ENCODE assay signal across 7 cellular contexts in genomic region chr3:197454014-197454413, GRCh38.
DNase-seq lines count a peak whose midpoint lies in the region; ATAC-seq and TF ChIP-seq lines count a peak whose summit lies in the region.

No MANE protein-coding gene starts in this region.

- H3K36me3 Mint-ChIP-seq in activated CD8-positive, alpha-beta T cell treated with anti-CD3 and anti-CD28 coated beads for 36 hours (ENCODE audit: low read depth) = no peaks in the 10 kb centered on the region

- H3F3A ChIP-seq in GM23248 (ENCODE audit: insufficient read depth) = peaks cover 6% of the 10 kb centered on the region; the same call in 1 of the 2 replicates

- H3K4me3 Mint-ChIP-seq in activated CD8-positive, alpha-beta T cell treated with anti-CD3 and anti-CD28 coated beads for 36 hours = no peak overlapping the region

- H3K4me2 ChIP-seq in GM23248 (ENCODE audit: unreplicated experiment) = no peak overlapping the region

- no peak overlapping the region for H2AFZ ChIP-seq in GM23248

- ATAC-seq in activated CD8-positive, alpha-beta T cell treated with anti-CD3 and anti-CD28 coated beads for 36 hours = peak; percentile 58
- ATAC-seq in mucosa of descending colon (peak; percentile 38), HG02571 (IDR thresholded peaks at IDR 0.05; ENCODE audit: unreplicated experiment) (no peak)

- POLR2A ChIA-PET in activated CD8-positive, alpha-beta T cell treated with anti-CD3 and anti-CD28 coated beads for 36 hours (lab: Charles Lee) = no interaction called here

- whole genome bisulfite sequencing in GM23248 (ENCODE audit: low coverage in 1 of 2, low lambda C conversion rate in 2 of 2, missing lambda C conversion rate in 2 of 2), 2 experiments = 61 to 70% methylated on average over 3 of the region's 3 CpGs
- WGBS in tibial nerve, 2 donors = 52 to 58% methylated on average over 3 of the region's 3 CpGs

- peaks cover 6% of the 10 kb centered on the region for H3K27me3 Mint-ChIP-seq in activated CD8-positive, alpha-beta T cell treated with anti-CD3 and anti-CD28 coated beads for 36 hours

- CTCF ChIA-PET in activated CD8-positive, alpha-beta T cell treated with anti-CD3 and anti-CD28 coated beads for 36 hours (lab: Charles Lee) = interaction anchor here (0.8 to 6.5 kb wide), 7 partner anchors 9 to 230 kb away, joined by 3 to 55 read pairs (median 6); no protein-coding TSS in a partner anchor

- H3K27ac ChIP-seq in GM23248 (no peak overlapping the region), coronary artery (no peak overlapping the region), tibial nerve (no peak overlapping the region)

- H3K79me2 ChIP-seq in GM23248 (ENCODE audit: insufficient read depth) = no peaks in the 10 kb centered on the region

- intact Hi-C loops in activated CD8-positive, alpha-beta T cell treated with anti-CD3 and anti-CD28 coated beads for 36 hours (cut with micrococcal nuclease) = loop anchor here (10.0 kb wide), 1 partner anchor 199 kb away; no protein-coding TSS in a partner anchor
- intact Hi-C loops in mucosa of descending colon (cut with DNase I, micrococcal nuclease) = no loop called here

- H4K20me1 ChIP-seq in GM23248 (ENCODE audit: insufficient read depth) = no peaks in the 10 kb centered on the region

- peak; percentile 7 for DNase-seq in DMS114 treated with DMSO at 0.1 percent for 48 hours (lab: John Stamatoyannopoulos, UW; ENCODE audit: unreplicated experiment)
- DNase-seq in GM23248 = peak; percentile 36
- peak; percentile 45 for DNase-seq in activated CD8-positive, alpha-beta T cell treated with anti-CD3 and anti-CD28 coated beads for 36 hours
- DNase-seq in mucosa of descending colon = peak in 1 of 3 donors; percentile 32
- no peak for DNase-seq in coronary artery (ENCODE audit: low spot score)
- DNase-seq in tibial nerve (ENCODE audit: low spot score in 2 of 2) = no peak

- no peaks in the 10 kb centered on the region for H3K9me2 ChIP-seq in GM23248 (ENCODE audit: insufficient read depth)

- H3K9me3 ChIP-seq in GM23248 (ENCODE audit: low read depth) (no peaks in the 10 kb centered on the region), mucosa of descending colon (no peaks in the 10 kb centered on the region), tibial nerve (no peaks in the 10 kb centered on the region)

- no peaks in the 10 kb centered on the region for H3K36me3 ChIP-seq in GM23248 (ENCODE audit: low read depth)
- no peaks in the 10 kb centered on the region for H3K36me3 ChIP-seq in mucosa of descending colon (ENCODE audit: low read depth)
- no peaks in the 10 kb centered on the region for H3K36me3 ChIP-seq in tibial nerve

- H3K4me1 Mint-ChIP-seq in activated CD8-positive, alpha-beta T cell treated with anti-CD3 and anti-CD28 coated beads for 36 hours (ENCODE audit: low read depth) = peaks cover 14% of the 10 kb centered on the region

- TF ChIP-seq POLR2A in tibial nerve (IDR thresholded peaks at IDR 0.05) = no peak

- H3K9me3 Mint-ChIP-seq in activated CD8-positive, alpha-beta T cell treated with anti-CD3 and anti-CD28 coated beads for 36 hours = no peaks in the 10 kb centered on the region

- peak; percentile 35 for TF ChIP-seq CTCF in activated CD8-positive, alpha-beta T cell treated with anti-CD3 and anti-CD28 coated beads for 36 hours (IDR thresholded peaks at IDR 0.05)
- TF ChIP-seq CTCF in mucosa of descending colon (IDR thresholded peaks at IDR 0.05) (no peak), coronary artery (IDR thresholded peaks at IDR 0.05) (no peak), tibial nerve (IDR thresholded peaks at IDR 0.05) (no peak)

- no peak overlapping the region for H3K9ac ChIP-seq in GM23248

- in situ Hi-C loops in GM23248 (cut with MboI) = no loop called here

- peaks cover 4% of the 10 kb centered on the region; the same call in 1 of the 2 replicates for H3K4me1 ChIP-seq in GM23248 (ENCODE audit: insufficient read depth)
- peaks cover 17% of the 10 kb centered on the region for H3K4me1 ChIP-seq in mucosa of descending colon (ENCODE audit: low read depth)
- H3K4me1 ChIP-seq in tibial nerve = peaks cover 0 to 10% (median 2%) of the 10 kb centered on the region in 4 donors

- H3K4me3 ChIP-seq in GM23248 (no peak overlapping the region), mucosa of descending colon (no peak overlapping the region), coronary artery (no peak overlapping the region), tibial nerve (no peak overlapping the region)

- H3K27ac Mint-ChIP-seq in activated CD8-positive, alpha-beta T cell treated with anti-CD3 and anti-CD28 coated beads for 36 hours = no peak overlapping the region

- H3K27me3 ChIP-seq in GM23248 (replicated peaks; ENCODE audit: insufficient read depth) (no peaks in the 10 kb centered on the region), tibial nerve (no peaks in the 10 kb centered on the region)

- no peak for TF ChIP-seq EP300 in tibial nerve (IDR thresholded peaks at IDR 0.05)

Comparison
In these comparisons a context has a peak if more than half of its experiments do, and no peak if none do; other contexts are left out.
1. DNase-seq: peak in DMS114 treated with DMSO at 0.1 percent for 48 hours (single experiment), GM23248 (single experiment) and activated CD8-positive, alpha-beta T cell treated with anti-CD3 and anti-CD28 coated beads for 36 hours (single experiment); none in coronary artery (single experiment) and tibial nerve (0 of 2).